ENCODE assay signal across 1 cellular context in genomic region chr1:109611308-109611950, GRCh38.
TF ChIP-seq lines count a peak whose summit lies in the region.

No MANE protein-coding gene starts in this region.

TF ChIP-seq in GM23338, 12 proteins besides CTCF, POLR2A, EP300 and RAD21:
- TF ChIP-seq POLR2AphosphoS5 (IDR thresholded peaks at IDR 0.05; ENCODE audit: low read depth) = no peak
- no peak for TF ChIP-seq ETS1 (IDR thresholded peaks at IDR 0.05)
- TF ChIP-seq ZNF331 (CRISPR knock-in tag; IDR thresholded peaks at IDR 0.05; ENCODE audit: low read depth) = no peak
- TF ChIP-seq ZNF114 (CRISPR knock-in tag; IDR thresholded peaks at IDR 0.05) = no peak
- TF ChIP-seq EZH2 (IDR thresholded peaks at IDR 0.05; ENCODE audit: low read depth, unreplicated experiment) = no peak
- no peak for TF ChIP-seq EZH2phosphoT487 (IDR thresholded peaks at IDR 0.05; ENCODE audit: unreplicated experiment)
- TF ChIP-seq JUNB (IDR thresholded peaks at IDR 0.05; ENCODE audit: unreplicated experiment) = no peak
- no peak for TF ChIP-seq CREB1 (CRISPR knock-in tag; IDR thresholded peaks at IDR 0.05; ENCODE audit: low read depth)
- no peak for TF ChIP-seq REST (IDR thresholded peaks at IDR 0.05; ENCODE audit: unreplicated experiment)
- TF ChIP-seq STAT1 (IDR thresholded peaks at IDR 0.05; ENCODE audit: unreplicated experiment) = no peak
- no peak for TF ChIP-seq ZNF462 (CRISPR knock-in tag; IDR thresholded peaks at IDR 0.05)
- no peak for TF ChIP-seq NANOG (IDR thresholded peaks at IDR 0.05; ENCODE audit: borderline replicate concordance)
